ENCODE assay signal across 12 cellular contexts in genomic region chr12:79645235-79645630, GRCh38. TPM values are rescaled to one million over a fixed set of nuclear protein-coding genes. Genes with fewer than 3 reads are reported as not detected.
DNase-seq lines count a peak whose midpoint lies in the region; ATAC-seq, FAIRE-seq and TF ChIP-seq lines count a peak whose summit lies in the region.
"Had no signal": no experiment of that assay in that cellular context is flagged by ENCODE, and none has a peak within 500 bp of the region (broad histone marks: within the 10 kb centered on the region; RNA-seq: fewer than 3 reads in every experiment).

No MANE protein-coding gene starts in this region.

- no peaks in the 10 kb centered on the region for H3K36me3 ChIP-seq in heart right ventricle

- FAIRE-seq in GM18507 (lab: Jason Lieb, UNC) = peak; percentile 86

- peak; percentile 100 for ATAC-seq in HG02943 (IDR thresholded peaks at IDR 0.05; ENCODE audit: low read depth, unreplicated experiment)
- peak; percentile 91 for ATAC-seq in HG03575 (IDR thresholded peaks at IDR 0.05; ENCODE audit: extremely low read depth, insufficient number of reproducible peaks, low FRiP score, unreplicated experiment)
- ATAC-seq in heart right ventricle = no peak
- ATAC-seq: naive thymus-derived CD4-positive, alpha-beta T cell had no signal

- peak; percentile 7 for DNase-seq in GM18507 (ENCODE audit: extremely low spot score, insufficient read length, low read depth)
- DNase-seq in GM20000 (ENCODE audit: low spot score) = peak; percentile 29
- no peak for DNase-seq in midbrain (lab: John Stamatoyannopoulos, UW)
- no peak for DNase-seq in NCI-H510A (lab: John Stamatoyannopoulos, UW)
- DNase-seq in heart right ventricle = no peak
- no peak for DNase-seq in COLO668 (lab: John Stamatoyannopoulos, UW; ENCODE audit: unreplicated experiment)
- DNase-seq: KG1; naive thymus-derived CD4-positive, alpha-beta T cell; NCI-H1930; RPMI8226 had no signal

- no peak for TF ChIP-seq CTCF in GM20000 (IDR thresholded peaks at IDR 0.05; ENCODE audit: extremely low read depth, missing control alignments)
- TF ChIP-seq CTCF in heart right ventricle (IDR thresholded peaks at IDR 0.05) = no peak

- peaks cover 0 to 4% (median 0%) of the 10 kb centered on the region in 11 donors for H3K9me3 ChIP-seq in heart right ventricle

- no peak overlapping the region for H3K27ac ChIP-seq in heart right ventricle

- intact Hi-C loops in heart right ventricle (cut with DNase I) = no loop called here

- H3K27me3 ChIP-seq in heart right ventricle = no peaks in the 10 kb centered on the region

- no peak overlapping the region for H3K4me3 ChIP-seq in heart right ventricle

- H3K4me1 ChIP-seq in heart right ventricle = peaks cover 0 to 6% (median 0%) of the 10 kb centered on the region in 9 donors

RNA-seq across cellular contexts. Expression of gene PAWR, which starts 45.5 kb away (rescaled TPM):
- 10 to 100 TPM in 5 of 10 donors, 1 to 10 TPM in 5; 3.5 to 16.6 (median 10.2) TPM for total RNA-seq in heart right ventricle
- polyA plus RNA-seq in heart right ventricle = 10 to 100 TPM in 1 of 2 donors, 1 to 10 TPM in 1; 3.0 to 11.6 TPM

Comparison
In these comparisons a context has a peak if more than half of its experiments do, and no peak if none do; other contexts are left out.
1. DNase-seq: peak in GM18507 (single experiment) and GM20000 (single experiment); none in midbrain (single experiment), NCI-H510A (single experiment), heart right ventricle (0 of 2) and COLO668 (single experiment).
2. ATAC-seq: peak in HG02943 (single experiment) and HG03575 (single experiment); none in heart right ventricle (0 of 8).